ENCODE assay signal across 17 cellular contexts in genomic region chr1:180096584-180097318, GRCh38.
"Had no signal": no experiment of that assay in that cellular context is flagged by ENCODE, and none has a peak within 500 bp of the region (broad histone marks: within the 10 kb centered on the region; RNA-seq: fewer than 3 reads in every experiment).

No MANE protein-coding gene starts in this region.

- H3K4me3 ChIP-seq: heart right ventricle, pancreas, spleen had no signal

- H3K27ac ChIP-seq: foreskin keratinocyte, heart right ventricle, pancreas, spleen had no signal

- DNase-seq: activated CD4-positive, alpha-beta T cell treated with anti-CD3 and anti-CD28 coated beads, Interleukin-2, amount 50 U/mL, for 48 hours; activated CD8-positive, alpha-beta memory T cell treated with anti-CD3 and anti-CD28 coated beads, Interleukin-2, amount 10 ng/mL, durations not matched to agents 7 days and 5 days; activated effector memory CD4-positive, alpha-beta T cell treated with Interleukin-2 at 50 U/mL for 16 hours; activated T-cell treated with anti-CD3 and anti-CD28 coated beads, Interleukin-2, amount 50 U/mL, for 24 hours; anterior cingulate cortex; cerebellar nuclear complex; effector memory CD8-positive, alpha-beta T cell; erythroblast; foreskin keratinocyte; heart right ventricle; pancreas; right cardiac atrium; spleen; stimulated activated CD4-positive, alpha-beta T cell treated with anti-CD3 and anti-CD28 coated beads, Interleukin-1b, Interleukin-23, amount 100 ng/mL, for 48 hours had no signal

- ATAC-seq: activated CD4-positive, CD25-positive, alpha-beta regulatory T cell treated with anti-CD3 and anti-CD28 coated beads, Interleukin-2, amount 50 U/mL, for 24 hours; activated CD8-positive, alpha-beta memory T cell treated with anti-CD3 and anti-CD28 coated beads, Interleukin-2, amount 10 ng/mL, durations not matched to agents 7 days and 5 days; activated naive CD4-positive, alpha-beta T cell treated with anti-CD3 and anti-CD28 coated beads, Interleukin-2, amount 50 U/mL, for 72 hours; effector memory CD8-positive, alpha-beta T cell; foreskin keratinocyte; heart right ventricle; pancreas; right cardiac atrium; stimulated activated memory B cell treated with anti-CD40 and anti-IgM and Interleukin-4, amounts not matched to agents 10 μg/mL and 1 μg/mL and 100 μg/mL, for 72 hours had no signal

- H3K4me1 ChIP-seq: foreskin keratinocyte, pancreas had no signal

- H3K27me3 ChIP-seq: foreskin keratinocyte, heart right ventricle, pancreas, spleen had no signal

- H3K9me3 ChIP-seq: heart right ventricle, pancreas, spleen had no signal
